ENCODE assay signal across 14 cellular contexts in genomic region chr10:23694921-23695824, GRCh38.
DNase-seq lines count a peak whose midpoint lies in the region; ATAC-seq and TF ChIP-seq lines count a peak whose summit lies in the region.
"Had no signal": no experiment of that assay in that cellular context is flagged by ENCODE, and none has a peak within 500 bp of the region (broad histone marks: within the 10 kb centered on the region; RNA-seq: fewer than 3 reads in every experiment).

No MANE protein-coding gene starts in this region.

- CTCF ChIA-PET in MCF 10A (lab: Yijun Ruan, JAX) = interaction anchor here (0.6 to 1.5 kb wide), 2 partner anchors 35 to 538 kb away, joined by 4 read pairs; no protein-coding TSS in a partner anchor
- CTCF ChIA-PET in naive thymus-derived CD4-positive, alpha-beta T cell (lab: Charles Lee) = interaction anchor here (0.6 to 0.9 kb wide), 2 partner anchors 177 to 380 kb away, joined by 3 to 5 read pairs; no protein-coding TSS in a partner anchor

- H3K4me3 ChIP-seq in breast epithelium (peak overlapping the region; percentile 12 to 61 (median 38)), ascending aorta (peak overlapping the region; percentile 26 to 33)
- no peak overlapping the region for H3K4me3 ChIP-seq in naive thymus-derived CD4-positive, alpha-beta T cell (ENCODE audit: low read length)
- H3K4me3 ChIP-seq: BLaER1 treated with 17β-estradiol and CSF1 and Interleukin-3, amounts not matched to agents 10 nM and 100 nM; MG63 had no signal

- H3K27me3 Mint-ChIP-seq in MCF 10A (ENCODE audit: insufficient read depth, unreplicated experiment) (peaks cover 76% of the 10 kb centered on the region), type B pancreatic cell (peaks cover 96% of the 10 kb centered on the region)
- H3K27me3 Mint-ChIP-seq in naive thymus-derived CD4-positive, alpha-beta T cell = peaks cover 49 to 65% (median 59%) of the 10 kb centered on the region in 5 donors

- no peak for TF ChIP-seq POLR2A in breast epithelium (IDR thresholded peaks at IDR 0.05)

- BruUV-seq in MCF 10A (replicated peaks; lab: Mats Ljungman, UMichigan) = no TSS peak

- H3K9me3 Mint-ChIP-seq in MCF 10A (ENCODE audit: unreplicated experiment) = no peaks in the 10 kb centered on the region
- H3K9me3 Mint-ChIP-seq in naive thymus-derived CD4-positive, alpha-beta T cell = peaks cover 0 to 2% (median 0%) of the 10 kb centered on the region in 11 donors
- no peaks in the 10 kb centered on the region for H3K9me3 Mint-ChIP-seq in type B pancreatic cell
- H3K9me3 Mint-ChIP-seq: effector memory CD8-positive, alpha-beta T cell had no signal

- no peak for DNase-seq in breast epithelium (ENCODE audit: low spot score in 2 of 2)
- no peak for DNase-seq in MCF 10A (ENCODE audit: unreplicated experiment)
- DNase-seq in ascending aorta (ENCODE audit: low spot score in 2 of 2) = no peak
- no peak for DNase-seq in naive thymus-derived CD4-positive, alpha-beta T cell
- DNase-seq in type B pancreatic cell (ENCODE audit: extremely low spot score, unreplicated experiment) = peak; percentile 73
- DNase-seq in cerebellum (ENCODE audit: low spot score) = no peak
- no peak for DNase-seq in NCI-H524 treated with DMSO at 0.1 percent for 48 hours (lab: John Stamatoyannopoulos, UW)
- no peak for DNase-seq in SHP77 treated with DMSO at 0.1 percent for 48 hours (lab: John Stamatoyannopoulos, UW)
- DNase-seq: activated effector memory CD4-positive, alpha-beta T cell treated with anti-CD3 and anti-CD28 coated beads, Interleukin-2, amount 50 U/mL, for 16 hours; effector memory CD8-positive, alpha-beta T cell; MG63; small intestine; T1000 had no signal

- no peak for ATAC-seq in naive thymus-derived CD4-positive, alpha-beta T cell
- ATAC-seq: effector memory CD8-positive, alpha-beta T cell had no signal

- no peak overlapping the region for H3K4me3 Mint-ChIP-seq in MCF 10A (ENCODE audit: unreplicated experiment)
- H3K4me3 Mint-ChIP-seq in naive thymus-derived CD4-positive, alpha-beta T cell = peak overlapping the region; percentile 3 to 77 (median 39)
- H3K4me3 Mint-ChIP-seq in type B pancreatic cell = peak overlapping the region; percentile 86
- H3K4me3 Mint-ChIP-seq: effector memory CD8-positive, alpha-beta T cell had no signal

- H3K36me3 ChIP-seq in breast epithelium = no peaks in the 10 kb centered on the region
- H3K36me3 ChIP-seq in ascending aorta = no peaks in the 10 kb centered on the region
- H3K36me3 ChIP-seq in naive thymus-derived CD4-positive, alpha-beta T cell (ENCODE audit: control insufficient read depth in 2 of 3, insufficient read depth in 3 of 3, low read length in 3 of 3) = no peaks in the 10 kb centered on the region
- H3K36me3 ChIP-seq: BLaER1 treated with 17β-estradiol and CSF1 and Interleukin-3, amounts not matched to agents 10 nM and 100 nM; MG63 had no signal

- intact Hi-C loops in breast epithelium (cut with DNase I; ENCODE audit: low total_unique reads) (no loop called here), MCF 10A (cut with micrococcal nuclease) (no loop called here), ascending aorta (cut with DNase I) (no loop called here)
- intact Hi-C loops in naive thymus-derived CD4-positive, alpha-beta T cell (cut with micrococcal nuclease) = no loop called here

- H3K27me3 ChIP-seq in breast epithelium (peaks cover 0 to 40% of the 10 kb centered on the region in 2 donors), ascending aorta (no peaks in the 10 kb centered on the region)
- H3K27me3 ChIP-seq in naive thymus-derived CD4-positive, alpha-beta T cell (ENCODE audit: control insufficient read depth in 2 of 2, insufficient read depth in 2 of 2, low read length in 2 of 2) = peaks cover 0 to 4% of the 10 kb centered on the region in 2 donors
- H3K27me3 ChIP-seq: BLaER1 treated with 17β-estradiol and CSF1 and Interleukin-3, amounts not matched to agents 10 nM and 100 nM had no signal

- no peak for TF ChIP-seq CTCF in breast epithelium (IDR thresholded peaks at IDR 0.05)
- TF ChIP-seq CTCF in MCF 10A (IDR thresholded peaks at IDR 0.05; ENCODE audit: unreplicated experiment) = no peak
- no peak for TF ChIP-seq CTCF in ascending aorta (IDR thresholded peaks at IDR 0.05)
- peak; percentile 50 for TF ChIP-seq CTCF in type B pancreatic cell (conservative IDR thresholded peaks at IDR 0.05)

- H3K4me1 Mint-ChIP-seq in MCF 10A (ENCODE audit: insufficient read depth, unreplicated experiment) = no peaks in the 10 kb centered on the region
- H3K4me1 Mint-ChIP-seq in naive thymus-derived CD4-positive, alpha-beta T cell = peaks cover 0 to 31% (median 10%) of the 10 kb centered on the region in 7 donors
- H3K4me1 Mint-ChIP-seq in type B pancreatic cell (ENCODE audit: unreplicated experiment) = peaks cover 8% of the 10 kb centered on the region

- H3K27ac Mint-ChIP-seq in MCF 10A (ENCODE audit: low read depth, unreplicated experiment) (no peak overlapping the region), type B pancreatic cell (no peak overlapping the region)
- peak overlapping the region in 1 of 9 donors; percentile 15 for H3K27ac Mint-ChIP-seq in naive thymus-derived CD4-positive, alpha-beta T cell
- H3K27ac Mint-ChIP-seq: effector memory CD8-positive, alpha-beta T cell had no signal

- H3K36me3 Mint-ChIP-seq in MCF 10A (ENCODE audit: insufficient read depth, unreplicated experiment) = no peaks in the 10 kb centered on the region
- no peaks in the 10 kb centered on the region for H3K36me3 Mint-ChIP-seq in naive thymus-derived CD4-positive, alpha-beta T cell
- no peaks in the 10 kb centered on the region for H3K36me3 Mint-ChIP-seq in type B pancreatic cell

- H3K4me1 ChIP-seq in breast epithelium (peaks cover 0 to 15% of the 10 kb centered on the region in 2 donors), ascending aorta (peaks cover 0 to 2% of the 10 kb centered on the region in 2 donors)
- H3K4me1 ChIP-seq in naive thymus-derived CD4-positive, alpha-beta T cell (ENCODE audit: control insufficient read depth in 2 of 2, insufficient read depth in 2 of 2, low read length in 2 of 2) = no peaks in the 10 kb centered on the region

- H3K9me3 ChIP-seq in breast epithelium = no peaks in the 10 kb centered on the region
- no peaks in the 10 kb centered on the region for H3K9me3 ChIP-seq in ascending aorta
- H3K9me3 ChIP-seq in naive thymus-derived CD4-positive, alpha-beta T cell (ENCODE audit: control insufficient read depth in 2 of 3, low read length in 3 of 3) = no peaks in the 10 kb centered on the region
- H3K9me3 ChIP-seq: MG63 had no signal

- no peak overlapping the region for H3K27ac ChIP-seq in breast epithelium
- H3K27ac ChIP-seq in ascending aorta = no peak overlapping the region
- H3K27ac ChIP-seq in naive thymus-derived CD4-positive, alpha-beta T cell (ENCODE audit: low read depth, low read length) = no peak overlapping the region
- H3K27ac ChIP-seq: BLaER1 treated with 17β-estradiol and CSF1 and Interleukin-3, amounts not matched to agents 10 nM and 100 nM had no signal

- POLR2A ChIA-PET in MCF 10A (lab: Yijun Ruan, JAX) = no interaction called here
- POLR2A ChIA-PET in naive thymus-derived CD4-positive, alpha-beta T cell (lab: Charles Lee) = no interaction called here
